ENCODE assay signal across 14 cellular contexts in the genomic region with DNA sequence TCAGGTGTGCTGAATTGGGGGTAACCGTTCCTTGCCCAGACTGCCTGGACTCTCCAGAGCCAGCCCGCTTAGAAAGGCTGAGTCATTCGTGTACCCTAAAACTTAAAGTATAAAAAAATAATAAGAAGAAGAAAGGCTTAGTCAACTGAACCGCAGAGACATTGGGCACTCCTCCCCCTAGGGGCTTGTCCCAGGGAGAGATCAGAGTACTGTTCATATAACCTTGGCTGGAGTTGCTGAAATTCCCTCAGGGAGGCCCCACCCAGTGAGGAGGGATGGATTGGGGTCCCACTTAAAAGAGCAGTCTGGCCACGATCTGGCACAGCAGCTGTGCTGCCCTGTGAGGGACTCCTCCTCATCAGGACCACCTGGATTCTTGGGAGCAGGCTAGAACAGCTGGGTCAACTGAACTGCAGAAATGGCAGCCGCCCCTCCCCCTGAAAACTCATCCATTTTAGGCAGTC. TPM values are rescaled to one million over a fixed set of nuclear protein-coding genes. Genes with fewer than 3 reads are reported as not detected.
DNase-seq lines count a peak whose midpoint lies in the region; ATAC-seq and TF ChIP-seq lines count a peak whose summit lies in the region.
"Had no signal": no experiment of that assay in that cellular context is flagged by ENCODE, and none has a peak within 500 bp of the region (broad histone marks: within the 10 kb centered on the region; RNA-seq: fewer than 3 reads in every experiment).

No MANE protein-coding gene starts in this region.

- H3K36me3 ChIP-seq in right atrium auricular region (no peaks in the 10 kb centered on the region), mammary epithelial cell (ENCODE audit: insufficient read depth, low read length) (peaks cover 2% of the 10 kb centered on the region)
- H3K36me3 ChIP-seq: stomach had no signal

- TF ChIP-seq CTCF in right atrium auricular region (IDR thresholded peaks at IDR 0.05) (no peak), mammary epithelial cell (conservative IDR thresholded peaks at IDR 0.05 in 1 of 2, IDR thresholded peaks at IDR 0.05 in 1 of 2; ENCODE audit: extremely low read depth in 1 of 2, insufficient read depth in 1 of 2, low read depth in 1 of 2, low read length in 2 of 2) (no peak)

- CTCF ChIA-PET in activated CD4-positive, alpha-beta memory T cell treated with anti-CD3 and anti-CD28 coated beads for 36 hours (lab: Charles Lee) = no interaction called here
- CTCF ChIA-PET in mammary epithelial cell (lab: Charles Lee; ENCODE audit: low non-redundant PET) = no interaction called here

- WGBS in mammary epithelial cell (ENCODE audit: low coverage, missing lambda C conversion rate) = 80% methylated on average over 5 of the region's 6 CpGs

- no TSS peak for BruUV-seq in mammary epithelial cell (replicated peaks; lab: Mats Ljungman, UMichigan)

- dilution Hi-C loops in mammary epithelial cell (cut with HindIII; ENCODE audit: low sequenced_read_pairs) = no loop called here

- no peak overlapping the region for H3K9ac ChIP-seq in mammary epithelial cell (ENCODE audit: insufficient read depth, low read length)

- no peaks in the 10 kb centered on the region for H4K20me1 ChIP-seq in mammary epithelial cell (ENCODE audit: insufficient read depth, low read length)

- H3K4me3 Mint-ChIP-seq in activated CD4-positive, alpha-beta memory T cell treated with anti-CD3 and anti-CD28 coated beads for 36 hours = no peak overlapping the region
- H3K4me3 Mint-ChIP-seq in stimulated activated naive B cell treated with anti-CD40 and anti-IgM and Interleukin-4, amounts not matched to agents 10 μg/mL and 1 μg/mL and 100 μg/mL, for 72 hours = no peak overlapping the region

- H3K4me1 Mint-ChIP-seq in activated CD4-positive, alpha-beta memory T cell treated with anti-CD3 and anti-CD28 coated beads for 36 hours (ENCODE audit: low read depth) = peaks cover 86% of the 10 kb centered on the region
- H3K4me1 Mint-ChIP-seq in stimulated activated naive B cell treated with anti-CD40 and anti-IgM and Interleukin-4, amounts not matched to agents 10 μg/mL and 1 μg/mL and 100 μg/mL, for 72 hours = peaks cover 39 to 68% of the 10 kb centered on the region in 2 donors

- H3K27ac ChIP-seq in right atrium auricular region (no peak overlapping the region), mammary epithelial cell (ENCODE audit: insufficient read depth, low read depth, low read length) (no peak overlapping the region)
- H3K27ac ChIP-seq: stomach had no signal

- H2AFZ ChIP-seq in mammary epithelial cell (ENCODE audit: low read depth, low read length) = no peak overlapping the region

- in situ Hi-C loops in mammary epithelial cell (cut with MboI; ENCODE audit: low sequenced_read_pairs in 2 of 2) = no loop called here

- ATAC-seq in Right ventricle myocardium superior (ENCODE audit: poor library complexity) = peak; percentile 11
- ATAC-seq in HG02759 (IDR thresholded peaks at IDR 0.05; ENCODE audit: unreplicated experiment) = peak; percentile 61
- ATAC-seq in stimulated activated naive B cell treated with anti-CD40 and anti-IgM and Interleukin-4, amounts not matched to agents 10 μg/mL and 1 μg/mL and 100 μg/mL, for 72 hours (replicated peaks) = peak; percentile 31 to 86
- ATAC-seq in HG02571 (IDR thresholded peaks at IDR 0.05; ENCODE audit: unreplicated experiment) = no peak

- H3K79me2 ChIP-seq in mammary epithelial cell (ENCODE audit: insufficient read depth, low read length) = peaks cover 85% of the 10 kb centered on the region

- peaks cover 34% of the 10 kb centered on the region for H3K36me3 Mint-ChIP-seq in activated CD4-positive, alpha-beta memory T cell treated with anti-CD3 and anti-CD28 coated beads for 36 hours
- H3K36me3 Mint-ChIP-seq in stimulated activated naive B cell treated with anti-CD40 and anti-IgM and Interleukin-4, amounts not matched to agents 10 μg/mL and 1 μg/mL and 100 μg/mL, for 72 hours = peaks cover 27 to 39% of the 10 kb centered on the region in 2 donors

- DNase-seq in Right ventricle myocardium superior = no peak
- DNase-seq in right atrium auricular region (ENCODE audit: low spot score) = no peak
- DNase-seq in activated CD4-positive, alpha-beta memory T cell treated with anti-CD3 and anti-CD28 coated beads for 36 hours = peak; percentile 55
- DNase-seq in stimulated activated naive B cell treated with anti-CD40 and anti-IgM and Interleukin-4, amounts not matched to agents 10 μg/mL and 1 μg/mL and 100 μg/mL, for 72 hours = peak; percentile 8
- no peak for DNase-seq in mammary epithelial cell
- DNase-seq in SW480 (ENCODE audit: low spot score) = no peak
- DNase-seq: anterior cingulate cortex; effector CD4-positive, alpha-beta T cell; RPMI8226; stimulated activated CD4-positive, alpha-beta T cell treated with anti-CD3 and anti-CD28 coated beads, Interleukin-4, amount 100 ng/mL, for 24 hours; stomach; T1000 had no signal

- H3K4me2 ChIP-seq in mammary epithelial cell (ENCODE audit: insufficient read depth, low read depth, low read length) = no peak overlapping the region

- peaks cover 8% of the 10 kb centered on the region for H3K9me3 Mint-ChIP-seq in activated CD4-positive, alpha-beta memory T cell treated with anti-CD3 and anti-CD28 coated beads for 36 hours
- H3K9me3 Mint-ChIP-seq in stimulated activated naive B cell treated with anti-CD40 and anti-IgM and Interleukin-4, amounts not matched to agents 10 μg/mL and 1 μg/mL and 100 μg/mL, for 72 hours = peaks cover 4 to 7% of the 10 kb centered on the region in 2 donors

- H3K9me3 ChIP-seq in right atrium auricular region (no peaks in the 10 kb centered on the region), mammary epithelial cell (replicated peaks; ENCODE audit: insufficient read depth, low read length) (no peaks in the 10 kb centered on the region)
- H3K9me3 ChIP-seq: stomach had no signal

- H3K27me3 ChIP-seq in right atrium auricular region (no peaks in the 10 kb centered on the region), mammary epithelial cell (ENCODE audit: insufficient read depth, low read length) (no peaks in the 10 kb centered on the region)
- H3K27me3 ChIP-seq: stomach had no signal

- POLR2A ChIA-PET in activated CD4-positive, alpha-beta memory T cell treated with anti-CD3 and anti-CD28 coated beads for 36 hours (lab: Charles Lee) = no interaction called here

- intact Hi-C loops in Right ventricle myocardium superior (cut with DNase I) = no loop called here
- intact Hi-C loops in activated CD4-positive, alpha-beta memory T cell treated with anti-CD3 and anti-CD28 coated beads for 36 hours (cut with micrococcal nuclease) = loop anchor here (1.0 kb wide), 1 partner anchor 11 kb away; no protein-coding TSS in a partner anchor
- intact Hi-C loops in mammary epithelial cell (cut with micrococcal nuclease) = no loop called here

- H3K4me1 ChIP-seq in right atrium auricular region = peaks cover 0 to 50% of the 10 kb centered on the region in 2 donors
- H3K4me1 ChIP-seq in mammary epithelial cell (ENCODE audit: insufficient read depth, low read length) = no peaks in the 10 kb centered on the region

- H3K4me3 ChIP-seq in right atrium auricular region (no peak overlapping the region), mammary epithelial cell (replicated peaks in 1 of 3; ENCODE audit: insufficient read depth in 1 of 3, low read depth in 2 of 3, low read length in 3 of 3) (no peak overlapping the region)
- H3K4me3 ChIP-seq: stomach had no signal

- no peaks in the 10 kb centered on the region for H3K27me3 Mint-ChIP-seq in activated CD4-positive, alpha-beta memory T cell treated with anti-CD3 and anti-CD28 coated beads for 36 hours
- H3K27me3 Mint-ChIP-seq in stimulated activated naive B cell treated with anti-CD40 and anti-IgM and Interleukin-4, amounts not matched to agents 10 μg/mL and 1 μg/mL and 100 μg/mL, for 72 hours = no peaks in the 10 kb centered on the region

- peak overlapping the region; percentile 23 for H3K27ac Mint-ChIP-seq in activated CD4-positive, alpha-beta memory T cell treated with anti-CD3 and anti-CD28 coated beads for 36 hours
- H3K27ac Mint-ChIP-seq in stimulated activated naive B cell treated with anti-CD40 and anti-IgM and Interleukin-4, amounts not matched to agents 10 μg/mL and 1 μg/mL and 100 μg/mL, for 72 hours = peak overlapping the region; percentile 71

RNA-seq across cellular contexts. Expression of gene ANKRD12, which starts 37.2 kb away (rescaled TPM):
- 39.9 TPM for total RNA-seq in Right ventricle myocardium superior
- total RNA-seq in right atrium auricular region = 10 to 100 TPM; 22.3 to 32.3 TPM
- 10 to 100 TPM; 77.8 to 83.9 TPM for total RNA-seq in activated CD4-positive, alpha-beta memory T cell treated with anti-CD3 and anti-CD28 coated beads for 36 hours
- total RNA-seq in mammary epithelial cell = 10 to 100 TPM; 19.8 to 26.0 TPM
- 2.6 TPM for polyA plus RNA-seq in mammary epithelial cell
- 14.3 TPM for polyA minus RNA-seq in mammary epithelial cell

Comparison
In these comparisons a context has a peak if more than half of its experiments do, and no peak if none do; other contexts are left out.
1. DNase-seq: peak in activated CD4-positive, alpha-beta memory T cell treated with anti-CD3 and anti-CD28 coated beads for 36 hours (single experiment) and stimulated activated naive B cell treated with anti-CD40 and anti-IgM and Interleukin-4, amounts not matched to agents 10 μg/mL and 1 μg/mL and 100 μg/mL, for 72 hours (single experiment); none in Right ventricle myocardium superior (single experiment), right atrium auricular region (single experiment), mammary epithelial cell (single experiment) and SW480 (single experiment).